ENCODE assay signal across 1 cellular context in the genomic region with DNA sequence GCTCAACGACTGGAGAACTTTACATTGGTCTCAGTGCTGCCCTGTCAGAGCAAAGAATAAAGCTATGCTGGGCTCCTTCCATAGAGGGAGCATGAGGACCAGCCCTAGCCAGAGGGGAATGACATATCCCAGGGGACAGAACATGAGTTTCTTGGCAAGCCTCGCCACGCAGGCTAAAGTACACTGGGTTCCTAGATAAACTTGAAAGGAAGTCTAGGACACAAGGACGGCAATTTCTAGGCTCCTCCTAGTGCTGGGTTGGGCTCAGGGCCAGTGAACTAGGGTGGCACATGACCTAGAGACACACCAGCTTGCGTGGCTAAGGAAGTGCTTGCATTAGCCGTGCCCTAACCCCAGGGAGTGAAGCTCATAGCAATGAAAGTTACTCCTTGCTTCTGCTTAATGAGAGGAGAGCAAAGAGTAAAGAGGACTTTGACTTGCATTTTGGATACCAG.
TF ChIP-seq lines count a peak whose summit lies in the region.

No MANE protein-coding gene starts in this region.

TF ChIP-seq in HCT116, 20 proteins besides CTCF, POLR2A, EP300 and RAD21 (continued from another document):
- TF ChIP-seq ZFX (IDR thresholded peaks at IDR 0.05) (no peak), TCF7L2 (IDR thresholded peaks at IDR 0.05; ENCODE audit: borderline replicate concordance, extremely low read depth, insufficient read depth, insufficient read length) (no peak)
